8 cellular contexts compared by ENCODE assay signal in genomic region chr21:44107037-44107501, GRCh38. TPM values are rescaled to one million over a fixed set of nuclear protein-coding genes. Genes with fewer than 3 reads are reported as not detected.
DNase-seq lines count a peak whose midpoint lies in the region; ATAC-seq and TF ChIP-seq lines count a peak whose summit lies in the region.
"Not testable (repeated sequence)": the region's sequence is repeated elsewhere in the genome, so short reads cannot be mapped to it uniquely, and the experiment has no call there.

Gene PWP2 (plus strand): TSS chr21:44107399. CDS start chr21:44107417, 18 bp downstream.

- H3K4me3 ChIP-seq in Panc1 (ENCODE audit: low read depth in 2 of 2, low read length in 2 of 2) (peak within 1 kb of the TSS in 1 of 2 experiments; percentile 25; a peak in 2 of 4 replicates), epithelial cell of proximal tubule (ENCODE audit: low read depth, low read length) (peak within 1 kb of the TSS; percentile 37)
- H3K4me3 ChIP-seq in mucosa of descending colon: not testable (repeated sequence)

- intact Hi-C loops in Panc1 (cut with micrococcal nuclease; ENCODE audit: unreplicated experiment); mucosa of descending colon (cut with DNase I, micrococcal nuclease): not testable (repeated sequence)

- not testable (repeated sequence) for H3K27ac ChIP-seq in Panc1 (ENCODE audit: low read length)

- not testable (repeated sequence) for BruUV-seq in Panc1 (replicated peaks; lab: Mats Ljungman, UMichigan)

- in situ Hi-C loops in Caki2 (cut with HindIII; ENCODE audit: low pct_unique_long_range_greater_than_20kb, low sequenced_read_pairs); Panc1 (cut with HindIII; ENCODE audit: low pct_unique_long_range_greater_than_20kb, low sequenced_read_pairs): not testable (repeated sequence)

- not testable (repeated sequence) for H3K9me3 Mint-ChIP-seq in activated T-helper 17 cell treated with anti-CD3 and anti-CD28 coated beads, Interleukin-2, amount 50 U/mL, for 72 hours; stimulated activated naive CD8-positive, alpha-beta T cell treated with anti-CD3 and anti-CD28 coated beads, Interleukin-15, Interleukin-2, amounts not matched to agents 100 ng/mL and 50 ng/mL, for 24 hours

- POLR2A ChIA-PET in Panc1 (lab: Charles Lee): not testable (repeated sequence)

- not testable (repeated sequence) for H3K36me3 ChIP-seq in Panc1 (ENCODE audit: control insufficient read depth, insufficient read depth, low read length); mucosa of descending colon (ENCODE audit: low read depth)

- peak; percentile 55 for DNase-seq in Caki2 (ENCODE audit: low read depth)
- DNase-seq in Panc1 (ENCODE audit: low read depth, low spot score); epithelial cell of proximal tubule (ENCODE audit: low read depth): not testable (repeated sequence)
- DNase-seq in mucosa of descending colon: peak; percentile 25 to 57 (median 40)

- H3K4me1 ChIP-seq in Panc1 (ENCODE audit: control insufficient read depth, insufficient read depth, low read length); mucosa of descending colon (ENCODE audit: low read depth): not testable (repeated sequence)

- not testable (repeated sequence) for H3K9me3 ChIP-seq in Panc1 (ENCODE audit: control insufficient read depth, insufficient read depth, low read depth, low read length); mucosa of descending colon

- H3K27ac Mint-ChIP-seq in activated T-helper 17 cell treated with anti-CD3 and anti-CD28 coated beads, Interleukin-2, amount 50 U/mL, for 72 hours; stimulated activated naive CD8-positive, alpha-beta T cell treated with anti-CD3 and anti-CD28 coated beads, Interleukin-15, Interleukin-2, amounts not matched to agents 100 ng/mL and 50 ng/mL, for 24 hours: not testable (repeated sequence)

- not testable (repeated sequence) for H3K27me3 ChIP-seq in Panc1 (ENCODE audit: control insufficient read depth, insufficient read depth, low read length)

- not testable (repeated sequence) for H3K4me3 Mint-ChIP-seq in activated T-helper 17 cell treated with anti-CD3 and anti-CD28 coated beads, Interleukin-2, amount 50 U/mL, for 72 hours
- H3K4me3 Mint-ChIP-seq in stimulated activated naive CD8-positive, alpha-beta T cell treated with anti-CD3 and anti-CD28 coated beads, Interleukin-15, Interleukin-2, amounts not matched to agents 100 ng/mL and 50 ng/mL, for 24 hours: peak within 1 kb of the TSS; percentile 48

- not testable (repeated sequence) for H3K27me3 Mint-ChIP-seq in activated T-helper 17 cell treated with anti-CD3 and anti-CD28 coated beads, Interleukin-2, amount 50 U/mL, for 72 hours; stimulated activated naive CD8-positive, alpha-beta T cell treated with anti-CD3 and anti-CD28 coated beads, Interleukin-15, Interleukin-2, amounts not matched to agents 100 ng/mL and 50 ng/mL, for 24 hours

- peak; percentile 81 for ATAC-seq in GM21367 (IDR thresholded peaks at IDR 0.05; ENCODE audit: unreplicated experiment)
- ATAC-seq in HG03066 (IDR thresholded peaks at IDR 0.05; ENCODE audit: low read depth, unreplicated experiment): peak; percentile 58
- peak; percentile 97 for ATAC-seq in Panc1
- ATAC-seq in activated T-helper 17 cell treated with anti-CD3 and anti-CD28 coated beads, Interleukin-2, amount 50 U/mL, for 72 hours (replicated peaks): peak; percentile 91
- peak; percentile 97 for ATAC-seq in mucosa of descending colon

- TF ChIP-seq CTCF in Panc1 (IDR thresholded peaks at IDR 0.05); epithelial cell of proximal tubule (conservative IDR thresholded peaks at IDR 0.05; ENCODE audit: low read depth, low read length); mucosa of descending colon (IDR thresholded peaks at IDR 0.05): not testable (repeated sequence)

- CTCF ChIA-PET in Panc1 (lab: Charles Lee): not testable (repeated sequence)

- not testable (repeated sequence) for H3K36me3 Mint-ChIP-seq in activated T-helper 17 cell treated with anti-CD3 and anti-CD28 coated beads, Interleukin-2, amount 50 U/mL, for 72 hours (ENCODE audit: low read depth); stimulated activated naive CD8-positive, alpha-beta T cell treated with anti-CD3 and anti-CD28 coated beads, Interleukin-15, Interleukin-2, amounts not matched to agents 100 ng/mL and 50 ng/mL, for 24 hours (ENCODE audit: low read depth)

- H3K4me1 Mint-ChIP-seq in activated T-helper 17 cell treated with anti-CD3 and anti-CD28 coated beads, Interleukin-2, amount 50 U/mL, for 72 hours; stimulated activated naive CD8-positive, alpha-beta T cell treated with anti-CD3 and anti-CD28 coated beads, Interleukin-15, Interleukin-2, amounts not matched to agents 100 ng/mL and 50 ng/mL, for 24 hours (ENCODE audit: low read depth): not testable (repeated sequence)

RNA-seq across cellular contexts. Expression of gene PWP2, which starts in this region (rescaled TPM):
- total RNA-seq in Caki2 (2014; rRNA removed; shearing (Covaris generic); ENCODE audit: low replicate concordance): 19.4 and 19.7 TPM in 2 replicates
- total RNA-seq in Panc1 (2021; ENCODE audit: unreplicated experiment) (6.8 TPM), epithelial cell of proximal tubule (5.0 and 6.6 TPM in 2 replicates), mucosa of descending colon (10 to 100 TPM in 1 of 3 donors, 1 to 10 TPM in 2; 3.0 to 10.4 (median 4.5) TPM)
- polyA plus RNA-seq in Panc1 (2012; ENCODE audit: insufficient read length): 3.2 TPM
- total RNA-seq in activated T-helper 17 cell treated with anti-CD3 and anti-CD28 coated beads, Interleukin-2, amount 50 U/mL, for 72 hours: 10 to 100 TPM; 40.4 to 42.0 TPM
